32 cellular contexts compared by ENCODE assay signal in the genomic region with DNA sequence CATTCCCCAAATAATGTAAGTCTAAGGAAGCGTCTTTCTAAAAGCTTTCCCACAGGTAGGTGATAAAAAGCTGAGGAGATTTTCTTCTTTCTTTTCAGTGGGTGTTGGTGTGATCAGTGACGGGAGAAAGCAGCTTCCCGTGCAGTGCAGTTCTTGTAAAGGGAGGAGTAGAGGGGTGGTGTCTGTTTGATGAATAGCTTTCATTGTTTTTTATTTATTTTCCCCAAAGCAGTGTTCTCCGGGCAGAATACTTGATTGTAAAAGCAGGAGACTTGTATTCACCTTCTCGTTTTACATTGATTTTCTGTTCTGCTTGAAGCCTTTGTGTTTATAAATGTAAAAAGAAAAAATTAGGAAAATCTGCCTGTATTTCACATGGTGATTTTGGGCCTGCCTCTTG.
DNase-seq lines count a peak whose midpoint lies in the region; TF ChIP-seq lines count a peak whose summit lies in the region.
"Had no signal": no experiment of that assay in that cellular context is flagged by ENCODE, and none has a peak within 500 bp of the region (broad histone marks: within the 10 kb centered on the region; RNA-seq: fewer than 3 reads in every experiment).

No MANE protein-coding gene starts in this region.

- H3K4me3 ChIP-seq in fibroblast of lung (replicated peaks in 1 of 4; ENCODE audit: control extremely low read depth in 1 of 4, insufficient read depth in 1 of 4, low read depth in 3 of 4, low read length in 4 of 4) (no peak overlapping the region), lower leg skin (ENCODE audit: low read depth, poor library complexity, severe bottlenecking) (no peak overlapping the region)
- H3K4me3 ChIP-seq: esophagus muscularis mucosa, GM23248, left ventricle myocardium inferior, right lobe of liver, SK-N-MC, testis, uterus had no signal

- no peak overlapping the region for H3K27ac ChIP-seq in fibroblast of lung (ENCODE audit: insufficient read depth, low read length)
- H3K27ac ChIP-seq: esophagus muscularis mucosa, GM23248, left ventricle myocardium inferior, parathyroid adenoma, right lobe of liver, SK-N-MC, testis, uterus had no signal

- peaks cover 33% of the 10 kb centered on the region for H3K4me1 Mint-ChIP-seq in nephron progenitor cell
- peaks cover 14% of the 10 kb centered on the region for H3K4me1 Mint-ChIP-seq in type B pancreatic cell (ENCODE audit: unreplicated experiment)
- no peaks in the 10 kb centered on the region for H3K4me1 Mint-ChIP-seq in activated CD4-positive, alpha-beta memory T cell treated with anti-CD3 and anti-CD28 coated beads, Interleukin-2, amount 10 ng/mL, durations not matched to agents 7 days and 5 days
- H3K4me1 Mint-ChIP-seq: activated T-helper 17 cell treated with anti-CD3 and anti-CD28 coated beads, Interleukin-2, amount 50 U/mL, for 72 hours; CD14-positive monocyte; natural killer cell; stimulated activated memory B cell treated with anti-CD40 and anti-IgM and Interleukin-4, amounts not matched to agents 10 μg/mL and 1 μg/mL and 100 μg/mL, for 72 hours had no signal

- CTCF ChIA-PET in activated CD4-positive, alpha-beta memory T cell treated with anti-CD3 and anti-CD28 coated beads, Interleukin-2, amount 10 ng/mL, durations not matched to agents 7 days and 5 days (lab: Charles Lee) = no interaction called here

- DNase-seq in NCI-H69 (lab: John Stamatoyannopoulos, UW) (peak; percentile 56), fibroblast of lung (ENCODE audit: low read depth in 2 of 2) (no peak), nephron progenitor cell (no peak), type B pancreatic cell (ENCODE audit: extremely low spot score, unreplicated experiment) (no peak), lower leg skin (ENCODE audit: low spot score in 2 of 2) (no peak), NCI-H187 (lab: John Stamatoyannopoulos, UW) (no peak)
- DNase-seq in activated CD4-positive, alpha-beta memory T cell treated with anti-CD3 and anti-CD28 coated beads, Interleukin-2, amount 10 ng/mL, durations not matched to agents 7 days and 5 days = no peak
- DNase-seq: activated CD4-positive, CD25-positive, alpha-beta regulatory T cell treated with anti-CD3 and anti-CD28 coated beads, Interleukin-2, amount 50 U/mL, for 72 hours; activated CD8-positive, alpha-beta T cell treated with anti-CD3 and anti-CD28 coated beads for 36 hours; aorta; Calu3; DND-41; endodermal cell; left ventricle myocardium inferior; natural killer cell; NCI-H1092 treated with DMSO at 0.1 percent for 48 hours; NCI-H2029 treated with DMSO at 0.1 percent for 48 hours; NCI-H446 treated with DMSO at 0.1 percent for 48 hours; OCI-M1; right lobe of liver; stimulated activated CD4-positive, alpha-beta T cell treated with anti-CD3 and anti-CD28 coated beads, Interleukin-4, amount 100 ng/mL, for 4 hours; testis; uterus had no signal

- H4K20me1 ChIP-seq in fibroblast of lung (ENCODE audit: control insufficient read depth, extremely low read depth, insufficient read depth, low read length) = no peaks in the 10 kb centered on the region

- H3K4me2 ChIP-seq in fibroblast of lung (ENCODE audit: extremely low read depth, insufficient read depth, low read length) = no peak overlapping the region

- H3K27ac Mint-ChIP-seq in nephron progenitor cell = peak overlapping the region; percentile 1
- no peak overlapping the region for H3K27ac Mint-ChIP-seq in type B pancreatic cell
- no peak overlapping the region for H3K27ac Mint-ChIP-seq in activated CD4-positive, alpha-beta memory T cell treated with anti-CD3 and anti-CD28 coated beads, Interleukin-2, amount 10 ng/mL, durations not matched to agents 7 days and 5 days
- H3K27ac Mint-ChIP-seq: activated CD8-positive, alpha-beta T cell treated with anti-CD3 and anti-CD28 coated beads for 36 hours; activated naive CD4-positive, alpha-beta T cell treated with anti-CD3 and anti-CD28 coated beads, Interleukin-2, amount 50 U/mL, for 72 hours; activated T-helper 17 cell treated with anti-CD3 and anti-CD28 coated beads, Interleukin-2, amount 50 U/mL, for 72 hours; CD14-positive monocyte; endodermal cell; IgD-negative memory B cell; natural killer cell; stimulated activated memory B cell treated with anti-CD40 and anti-IgM and Interleukin-4, amounts not matched to agents 10 μg/mL and 1 μg/mL and 100 μg/mL, for 72 hours had no signal

- H3K36me3 Mint-ChIP-seq in nephron progenitor cell (ENCODE audit: low read depth) (no peaks in the 10 kb centered on the region), type B pancreatic cell (no peaks in the 10 kb centered on the region)
- no peaks in the 10 kb centered on the region for H3K36me3 Mint-ChIP-seq in activated CD4-positive, alpha-beta memory T cell treated with anti-CD3 and anti-CD28 coated beads, Interleukin-2, amount 10 ng/mL, durations not matched to agents 7 days and 5 days (ENCODE audit: low read depth)
- H3K36me3 Mint-ChIP-seq: CD14-positive monocyte; stimulated activated memory B cell treated with anti-CD40 and anti-IgM and Interleukin-4, amounts not matched to agents 10 μg/mL and 1 μg/mL and 100 μg/mL, for 72 hours had no signal

- no peaks in the 10 kb centered on the region for H3K4me1 ChIP-seq in fibroblast of lung (ENCODE audit: control insufficient read depth, extremely low read depth, insufficient read depth, low read length)
- H3K4me1 ChIP-seq: esophagus muscularis mucosa, left ventricle myocardium inferior, parathyroid adenoma, right lobe of liver, testis, uterus had no signal

- TF ChIP-seq CTCF in fibroblast of lung (conservative IDR thresholded peaks at IDR 0.05 in 1 of 2, IDR thresholded peaks at IDR 0.05 in 1 of 2; ENCODE audit: low read depth in 1 of 2, low read length in 2 of 2) = no peak
- TF ChIP-seq CTCF in nephron progenitor cell (IDR thresholded peaks at IDR 0.05) = no peak
- TF ChIP-seq CTCF in type B pancreatic cell (conservative IDR thresholded peaks at IDR 0.05) = no peak
- no peak for TF ChIP-seq CTCF in lower leg skin (IDR thresholded peaks at IDR 0.05)

- no peak overlapping the region for H3K9ac ChIP-seq in fibroblast of lung (ENCODE audit: insufficient read depth, low read length)
- H3K9ac ChIP-seq: GM23248, parathyroid adenoma had no signal

- no peaks in the 10 kb centered on the region for H3K79me2 ChIP-seq in fibroblast of lung (ENCODE audit: control insufficient read depth, insufficient read depth, low read length)
- H3K79me2 ChIP-seq: parathyroid adenoma had no signal

- POLR2A ChIA-PET in activated CD4-positive, alpha-beta memory T cell treated with anti-CD3 and anti-CD28 coated beads, Interleukin-2, amount 10 ng/mL, durations not matched to agents 7 days and 5 days (lab: Charles Lee) = no interaction called here

- no peak for TF ChIP-seq POLR2A in lower leg skin (IDR thresholded peaks at IDR 0.05)

- no peaks in the 10 kb centered on the region for H3K27me3 Mint-ChIP-seq in nephron progenitor cell (ENCODE audit: low read depth, poor library complexity)
- peaks cover 3% of the 10 kb centered on the region for H3K27me3 Mint-ChIP-seq in type B pancreatic cell
- no peaks in the 10 kb centered on the region for H3K27me3 Mint-ChIP-seq in activated CD4-positive, alpha-beta memory T cell treated with anti-CD3 and anti-CD28 coated beads, Interleukin-2, amount 10 ng/mL, durations not matched to agents 7 days and 5 days
- H3K27me3 Mint-ChIP-seq: activated CD8-positive, alpha-beta T cell treated with anti-CD3 and anti-CD28 coated beads for 36 hours; activated T-helper 17 cell treated with anti-CD3 and anti-CD28 coated beads, Interleukin-2, amount 50 U/mL, for 72 hours; IgD-negative memory B cell; stimulated activated memory B cell treated with anti-CD40 and anti-IgM and Interleukin-4, amounts not matched to agents 10 μg/mL and 1 μg/mL and 100 μg/mL, for 72 hours had no signal

- H3K4me3 Mint-ChIP-seq in nephron progenitor cell (no peak overlapping the region), type B pancreatic cell (peak overlapping the region; percentile 9)
- no peak overlapping the region for H3K4me3 Mint-ChIP-seq in activated CD4-positive, alpha-beta memory T cell treated with anti-CD3 and anti-CD28 coated beads, Interleukin-2, amount 10 ng/mL, durations not matched to agents 7 days and 5 days
- H3K4me3 Mint-ChIP-seq: activated CD8-positive, alpha-beta T cell treated with anti-CD3 and anti-CD28 coated beads for 36 hours; activated T-helper 17 cell treated with anti-CD3 and anti-CD28 coated beads, Interleukin-2, amount 50 U/mL, for 72 hours; CD14-positive monocyte; endodermal cell; IgD-negative memory B cell; natural killer cell; stimulated activated memory B cell treated with anti-CD40 and anti-IgM and Interleukin-4, amounts not matched to agents 10 μg/mL and 1 μg/mL and 100 μg/mL, for 72 hours had no signal

- intact Hi-C loops in lower leg skin (cut with DNase I; ENCODE audit: low total_unique reads) = no loop called here

- H3K9me3 ChIP-seq in fibroblast of lung (ENCODE audit: control insufficient read depth, insufficient read depth, low read depth, low read length) = no peaks in the 10 kb centered on the region
- H3K9me3 ChIP-seq: right lobe of liver, testis, uterus had no signal

- no peaks in the 10 kb centered on the region for H3K36me3 ChIP-seq in fibroblast of lung (ENCODE audit: control insufficient read depth, insufficient read depth, low read length)
- H3K36me3 ChIP-seq: esophagus muscularis mucosa, left ventricle myocardium inferior, right lobe of liver, uterus had no signal

- H2AFZ ChIP-seq in fibroblast of lung (ENCODE audit: low read length) = peak overlapping the region; percentile 11
- H2AFZ ChIP-seq: GM23248, parathyroid adenoma had no signal

- no peaks in the 10 kb centered on the region for H3K27me3 ChIP-seq in fibroblast of lung (ENCODE audit: control insufficient read depth, insufficient read depth, low read length)
- H3K27me3 ChIP-seq: esophagus muscularis mucosa, right lobe of liver, testis, uterus had no signal

- H3K9me3 Mint-ChIP-seq in nephron progenitor cell (peaks cover 13% of the 10 kb centered on the region), type B pancreatic cell (no peaks in the 10 kb centered on the region)
- peaks cover 15% of the 10 kb centered on the region for H3K9me3 Mint-ChIP-seq in activated CD4-positive, alpha-beta memory T cell treated with anti-CD3 and anti-CD28 coated beads, Interleukin-2, amount 10 ng/mL, durations not matched to agents 7 days and 5 days
- H3K9me3 Mint-ChIP-seq: endodermal cell had no signal

- WGBS in lower leg skin, 2 donors = 21 to 28% methylated on average over 5 of the region's 5 CpGs
